In the genomic region with DNA sequence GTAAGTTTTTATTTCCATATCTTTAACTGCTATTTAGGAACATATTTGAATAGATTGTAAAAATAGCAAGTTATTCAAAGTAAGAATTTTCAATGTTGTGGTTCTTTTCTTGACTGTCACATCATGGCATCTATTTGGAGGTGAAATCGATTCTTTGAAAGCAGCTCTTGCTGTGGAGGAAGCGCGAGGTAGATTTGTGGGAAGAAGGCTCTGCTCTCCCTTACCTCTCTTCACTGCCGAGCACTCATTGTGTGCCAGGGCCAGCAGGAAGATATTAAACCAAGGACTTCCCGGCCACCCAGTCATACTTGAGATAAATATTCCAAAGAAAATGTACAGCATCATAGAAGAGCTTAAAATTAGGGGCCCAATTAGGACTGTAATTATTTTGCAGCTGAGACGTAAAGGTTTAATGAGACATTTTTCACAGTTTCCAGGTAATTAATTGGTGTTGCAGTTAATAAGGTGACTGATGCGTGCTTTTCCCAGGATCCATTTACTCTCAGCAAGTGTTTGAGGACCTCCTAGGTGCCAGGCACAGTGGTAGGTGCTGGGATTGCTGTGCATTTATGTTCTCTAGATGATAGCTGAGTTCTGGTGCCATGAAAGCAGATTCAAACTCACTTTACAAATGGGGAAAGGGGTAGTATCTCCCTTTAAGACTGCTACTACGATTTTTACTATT, we compare ENCODE assay signal across 13 cellular contexts.
DNase-seq lines count a peak whose midpoint lies in the region; ATAC-seq lines count a peak whose summit lies in the region.
"Had no signal": no experiment of that assay in that cellular context is flagged by ENCODE, and none has a peak within 500 bp of the region (broad histone marks: within the 10 kb centered on the region; RNA-seq: fewer than 3 reads in every experiment).

No MANE protein-coding gene starts in this region.

- peak overlapping the region; percentile 94 for H3K27ac Mint-ChIP-seq in activated CD4-positive, alpha-beta T cell treated with anti-CD3 and anti-CD28 coated beads for 36 hours
- H3K27ac Mint-ChIP-seq in stimulated activated memory B cell treated with anti-CD40 and anti-IgM and Interleukin-4, amounts not matched to agents 10 μg/mL and 1 μg/mL and 100 μg/mL, for 72 hours = peak overlapping the region; percentile 60

- intact Hi-C loops in activated CD4-positive, alpha-beta T cell treated with anti-CD3 and anti-CD28 coated beads for 36 hours (cut with DNase I, micrococcal nuclease) = loop anchor here (5.0 kb wide), 3 partner anchors 103 to 947 kb away; no protein-coding TSS in a partner anchor

- peaks cover 92% of the 10 kb centered on the region for H3K4me1 Mint-ChIP-seq in activated CD4-positive, alpha-beta T cell treated with anti-CD3 and anti-CD28 coated beads for 36 hours
- peaks cover 91% of the 10 kb centered on the region for H3K4me1 Mint-ChIP-seq in stimulated activated memory B cell treated with anti-CD40 and anti-IgM and Interleukin-4, amounts not matched to agents 10 μg/mL and 1 μg/mL and 100 μg/mL, for 72 hours

- no peak for DNase-seq in activated CD4-positive, alpha-beta T cell treated with anti-CD3 and anti-CD28 coated beads for 36 hours
- no peak for DNase-seq in activated CD4-positive, alpha-beta T cell treated with anti-CD3 and anti-CD28 coated beads, Interleukin-2, amount 50 U/mL, for 4 hours
- DNase-seq in NCI-H526 (lab: John Stamatoyannopoulos, UW) (peak; percentile 40 to 46), dermis blood vessel endothelial cell (peak; percentile 25), mucosa of gallbladder (ENCODE audit: low spot score) (no peak), NCI-H82 (lab: John Stamatoyannopoulos, UW) (no peak), OCI-M2 (lab: John Stamatoyannopoulos, UW; ENCODE audit: unreplicated experiment) (no peak)
- DNase-seq: activated CD8-positive, alpha-beta memory T cell treated with anti-CD3 and anti-CD28 coated beads, Interleukin-2, amount 50 U/mL, for 48 hours; cerebellar nuclear complex; NCI-H524; pancreas; trophoblast cell had no signal

- POLR2A ChIA-PET in activated CD4-positive, alpha-beta T cell treated with anti-CD3 and anti-CD28 coated beads for 36 hours (lab: Charles Lee) = interaction anchor here (0.8 to 1.5 kb wide), 3 partner anchors 30 to 66 kb away, joined by 3 to 7 read pairs (median 7); no protein-coding TSS in a partner anchor

- no peaks in the 10 kb centered on the region for H3K27me3 Mint-ChIP-seq in activated CD4-positive, alpha-beta T cell treated with anti-CD3 and anti-CD28 coated beads for 36 hours
- no peaks in the 10 kb centered on the region for H3K27me3 Mint-ChIP-seq in stimulated activated memory B cell treated with anti-CD40 and anti-IgM and Interleukin-4, amounts not matched to agents 10 μg/mL and 1 μg/mL and 100 μg/mL, for 72 hours

- H3K36me3 Mint-ChIP-seq in activated CD4-positive, alpha-beta T cell treated with anti-CD3 and anti-CD28 coated beads for 36 hours (ENCODE audit: low read depth) = peaks cover 26% of the 10 kb centered on the region
- peaks cover 31% of the 10 kb centered on the region for H3K36me3 Mint-ChIP-seq in stimulated activated memory B cell treated with anti-CD40 and anti-IgM and Interleukin-4, amounts not matched to agents 10 μg/mL and 1 μg/mL and 100 μg/mL, for 72 hours

- H3K4me3 Mint-ChIP-seq in activated CD4-positive, alpha-beta T cell treated with anti-CD3 and anti-CD28 coated beads for 36 hours = peak overlapping the region; percentile 59
- no peak overlapping the region for H3K4me3 Mint-ChIP-seq in stimulated activated memory B cell treated with anti-CD40 and anti-IgM and Interleukin-4, amounts not matched to agents 10 μg/mL and 1 μg/mL and 100 μg/mL, for 72 hours

- peaks cover 1% of the 10 kb centered on the region for H3K9me3 Mint-ChIP-seq in activated CD4-positive, alpha-beta T cell treated with anti-CD3 and anti-CD28 coated beads for 36 hours (ENCODE audit: low read depth)
- H3K9me3 Mint-ChIP-seq in stimulated activated memory B cell treated with anti-CD40 and anti-IgM and Interleukin-4, amounts not matched to agents 10 μg/mL and 1 μg/mL and 100 μg/mL, for 72 hours = no peaks in the 10 kb centered on the region

- CTCF ChIA-PET in activated CD4-positive, alpha-beta T cell treated with anti-CD3 and anti-CD28 coated beads for 36 hours (lab: Charles Lee) = interaction anchor here (0.6 to 2.9 kb wide), 11 partner anchors 12 to 104 kb away, joined by 3 to 7 read pairs (median 4); no protein-coding TSS in a partner anchor

- ATAC-seq in activated CD4-positive, alpha-beta T cell treated with anti-CD3 and anti-CD28 coated beads for 36 hours = no peak
- ATAC-seq in stimulated activated memory B cell treated with anti-CD40 and anti-IgM and Interleukin-4, amounts not matched to agents 10 μg/mL and 1 μg/mL and 100 μg/mL, for 72 hours = no peak
- ATAC-seq: pancreas had no signal

Comparison
In these comparisons a context has a peak if more than half of its experiments do, and no peak if none do; other contexts are left out.
1. DNase-seq: peak in NCI-H526 (2 of 2) and dermis blood vessel endothelial cell (single experiment); none in activated CD4-positive, alpha-beta T cell treated with anti-CD3 and anti-CD28 coated beads for 36 hours (single experiment), activated CD4-positive, alpha-beta T cell treated with anti-CD3 and anti-CD28 coated beads, Interleukin-2, amount 50 U/mL, for 4 hours (0 of 2), mucosa of gallbladder (single experiment), NCI-H82 (single experiment) and OCI-M2 (single experiment).